18 cellular contexts compared by ENCODE assay signal in genomic region chr6:90326404-90327057, GRCh38. TPM values are rescaled to one million over a fixed set of nuclear protein-coding genes. Genes with fewer than 3 reads are reported as not detected.
A peak's percentile ranks its signal among the peaks of the same experiment; 100 is the strongest.
DNase-seq lines count a peak whose midpoint lies in the region; ATAC-seq lines count a peak whose summit lies in the region.
"Had no signal": no experiment of that assay in that cellular context is flagged by ENCODE, and none has a peak within 500 bp of the region (broad histone marks: within the 10 kb centered on the region; RNA-seq: fewer than 3 reads in every experiment).

No MANE protein-coding gene starts in this region.

- H3K27ac Mint-ChIP-seq in activated T-helper 17 cell treated with anti-CD3 and anti-CD28 coated beads, Interleukin-2, amount 50 U/mL, for 72 hours, result peak overlapping the region; percentile 27
- no peak overlapping the region for H3K27ac Mint-ChIP-seq in memory B cell
- H3K27ac Mint-ChIP-seq: CD8-positive, alpha-beta memory T cell had no signal

- DNase-seq in activated T-cell treated with anti-CD3 and anti-CD28 coated beads, Interleukin-2, amount 50 U/mL, for 4 hours, result no peak
- no peak for DNase-seq in activated T-cell treated with anti-CD3 and anti-CD28 coated beads for 4 hours
- DNase-seq in memory B cell (ENCODE audit: low spot score in 2 of 2), result no peak
- DNase-seq in SIG-M5 (lab: John Stamatoyannopoulos, UW), result no peak
- DNase-seq in SHP77 (lab: John Stamatoyannopoulos, UW), result no peak
- DNase-seq: C1 segment of cervical spinal cord; CD8-positive, alpha-beta memory T cell; DMS53; IMR-90; NCI-H1417; NCI-H187; NCI-H2107; NCI-H226; NCI-H524; NCI-H82 had no signal

- H3K36me3 Mint-ChIP-seq in activated T-cell treated with anti-CD3 and anti-CD28 coated beads, Interleukin-2, amount 50 U/mL, for 4 hours (ENCODE audit: insufficient read depth), result no peaks in the 10 kb centered on the region
- no peaks in the 10 kb centered on the region for H3K36me3 Mint-ChIP-seq in activated T-helper 17 cell treated with anti-CD3 and anti-CD28 coated beads, Interleukin-2, amount 50 U/mL, for 72 hours (ENCODE audit: low read depth)
- no peaks in the 10 kb centered on the region for H3K36me3 Mint-ChIP-seq in memory B cell
- H3K36me3 Mint-ChIP-seq: CD8-positive, alpha-beta memory T cell had no signal

- no peak overlapping the region for H3K4me3 Mint-ChIP-seq in activated T-cell treated with anti-CD3 and anti-CD28 coated beads, Interleukin-2, amount 50 U/mL, for 4 hours
- H3K4me3 Mint-ChIP-seq in activated T-helper 17 cell treated with anti-CD3 and anti-CD28 coated beads, Interleukin-2, amount 50 U/mL, for 72 hours, result no peak overlapping the region
- no peak overlapping the region for H3K4me3 Mint-ChIP-seq in memory B cell
- H3K4me3 Mint-ChIP-seq: CD8-positive, alpha-beta memory T cell had no signal

- H3K27me3 Mint-ChIP-seq in activated T-cell treated with anti-CD3 and anti-CD28 coated beads, Interleukin-2, amount 50 U/mL, for 4 hours (ENCODE audit: low read depth), result no peaks in the 10 kb centered on the region
- no peaks in the 10 kb centered on the region for H3K27me3 Mint-ChIP-seq in activated T-helper 17 cell treated with anti-CD3 and anti-CD28 coated beads, Interleukin-2, amount 50 U/mL, for 72 hours
- H3K27me3 Mint-ChIP-seq in memory B cell, result no peaks in the 10 kb centered on the region

- peaks cover 21% of the 10 kb centered on the region for H3K4me1 Mint-ChIP-seq in activated T-cell treated with anti-CD3 and anti-CD28 coated beads, Interleukin-2, amount 50 U/mL, for 4 hours (ENCODE audit: low read depth)
- no peaks in the 10 kb centered on the region for H3K4me1 Mint-ChIP-seq in activated T-helper 17 cell treated with anti-CD3 and anti-CD28 coated beads, Interleukin-2, amount 50 U/mL, for 72 hours
- H3K4me1 Mint-ChIP-seq in memory B cell, result peaks cover 2% of the 10 kb centered on the region
- H3K4me1 Mint-ChIP-seq: CD8-positive, alpha-beta memory T cell had no signal

- H3K9me3 Mint-ChIP-seq in activated T-cell treated with anti-CD3 and anti-CD28 coated beads, Interleukin-2, amount 50 U/mL, for 4 hours, result no peaks in the 10 kb centered on the region
- H3K9me3 Mint-ChIP-seq in activated T-helper 17 cell treated with anti-CD3 and anti-CD28 coated beads, Interleukin-2, amount 50 U/mL, for 72 hours, result no peaks in the 10 kb centered on the region
- no peaks in the 10 kb centered on the region for H3K9me3 Mint-ChIP-seq in memory B cell
- H3K9me3 Mint-ChIP-seq: CD8-positive, alpha-beta memory T cell had no signal

- peak; percentile 93 for ATAC-seq in activated T-cell treated with anti-CD3 and anti-CD28 coated beads, Interleukin-2, amount 50 U/mL, for 4 hours
- ATAC-seq in GM18520 (IDR thresholded peaks at IDR 0.05; ENCODE audit: unreplicated experiment), result peak; percentile 53
- peak; percentile 96 for ATAC-seq in activated T-helper 17 cell treated with anti-CD3 and anti-CD28 coated beads, Interleukin-2, amount 50 U/mL, for 72 hours (replicated peaks)
- peak; percentile 49 for ATAC-seq in memory B cell (ENCODE audit: low read depth)
- no peak for ATAC-seq in GM18867 (IDR thresholded peaks at IDR 0.05; ENCODE audit: unreplicated experiment)

RNA-seq across cellular contexts. Expression of gene BACH2, which starts 29.9 kb away (rescaled TPM):
- total RNA-seq in activated T-cell treated with anti-CD3 and anti-CD28 coated beads, Interleukin-2, amount 50 U/mL, for 4 hours, result 100 to 1,000 TPM in 2 of 3 donors, 10 to 100 TPM in 1; 96.5 to 118 (median 111) TPM
- total RNA-seq in activated T-helper 17 cell treated with anti-CD3 and anti-CD28 coated beads, Interleukin-2, amount 50 U/mL, for 72 hours, result 10 to 100 TPM in 1 of 2 donors, 1 to 10 TPM in 1; 3.0 to 22.9 TPM

Comparison
In these comparisons a context has a peak if more than half of its experiments do, and no peak if none do; other contexts are left out.
1. RNA of gene BACH2, which starts 29.9 kb away (total RNA-seq): 96.5 to 118 TPM in activated T-cell treated with anti-CD3 and anti-CD28 coated beads, Interleukin-2, amount 50 U/mL, for 4 hours; 3.0 to 22.9 TPM in activated T-helper 17 cell treated with anti-CD3 and anti-CD28 coated beads, Interleukin-2, amount 50 U/mL, for 72 hours; every median in the first group is over 4 times any median in the second.